19 cellular contexts compared by ENCODE assay signal in the genomic region with DNA sequence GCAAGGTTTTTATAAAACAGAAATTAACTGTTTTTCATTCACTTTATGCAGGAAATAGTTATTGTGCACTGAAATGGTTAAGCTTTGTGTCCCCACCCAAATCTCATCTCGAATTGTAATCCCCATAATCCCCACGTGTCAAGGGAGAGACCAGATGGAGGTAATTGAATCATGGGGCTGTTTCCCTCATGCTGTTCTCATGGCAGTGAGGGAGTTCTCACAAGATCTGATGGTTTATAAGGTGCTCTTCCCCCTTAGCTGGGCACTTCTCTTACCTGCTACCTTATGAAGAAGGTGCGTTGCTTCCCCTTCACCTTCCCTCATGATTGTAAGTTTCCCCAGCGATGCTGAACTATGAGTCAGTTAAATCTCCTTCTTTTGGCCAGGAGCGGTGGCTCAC.
DNase-seq lines count a peak whose midpoint lies in the region; ATAC-seq, FAIRE-seq and TF ChIP-seq lines count a peak whose summit lies in the region.
"Had no signal": no experiment of that assay in that cellular context is flagged by ENCODE, and none has a peak within 500 bp of the region (broad histone marks: within the 10 kb centered on the region; RNA-seq: fewer than 3 reads in every experiment).

No MANE protein-coding gene starts in this region.

- peak; percentile 14 for FAIRE-seq in GM12892 (lab: Jason Lieb, UNC)
- FAIRE-seq: GM19239, H54 had no signal

- H3K9me3 ChIP-seq in ovary (no peaks in the 10 kb centered on the region), body of pancreas (no peaks in the 10 kb centered on the region)
- H3K9me3 ChIP-seq: BLaER1, Caco-2, HAP-1 had no signal

- no peak for TF ChIP-seq CTCF in dorsolateral prefrontal cortex (IDR thresholded peaks at IDR 0.05 in 54 of 56, conservative IDR thresholded peaks at IDR 0.05 in 2 of 56; ENCODE audit: low read depth in 1 of 56, partially characterized antibody in 56 of 56)
- no peak for TF ChIP-seq CTCF in ovary (IDR thresholded peaks at IDR 0.05)
- no peak for TF ChIP-seq CTCF in body of pancreas (IDR thresholded peaks at IDR 0.05)

- no peak for ATAC-seq in body of pancreas
- ATAC-seq: CD8-positive, alpha-beta T cell; GM23338 had no signal

- no peak overlapping the region for H2BK120ac ChIP-seq in mesendoderm (ENCODE audit: low read depth, low read length)

- H3K27ac ChIP-seq in dorsolateral prefrontal cortex (peak overlapping the region in 41 of 59 donors; percentile 2 to 94 (median 71)), mesendoderm (ENCODE audit: low read depth, low read length) (no peak overlapping the region), ovary (no peak overlapping the region), body of pancreas (no peak overlapping the region)
- H3K27ac ChIP-seq: BLaER1, C4-2B had no signal

- intact Hi-C loops in dorsolateral prefrontal cortex (cut with DNase I) = no loop called here
- intact Hi-C loops in ovary (cut with DNase I) = no loop called here
- intact Hi-C loops in body of pancreas (cut with DNase I) = no loop called here

- no peak overlapping the region for H3K4ac ChIP-seq in mesendoderm (ENCODE audit: low read depth, low read length)

- H3K4me2 ChIP-seq in mesendoderm (ENCODE audit: low read length) = no peak overlapping the region
- H3K4me2 ChIP-seq: BLaER1, GM23338 had no signal

- H3K79me1 ChIP-seq in mesendoderm (ENCODE audit: low read length) = no peaks in the 10 kb centered on the region

- TF ChIP-seq POLR2A in GM12892 (IDR thresholded peaks at IDR 0.05; ENCODE audit: low read depth, low read length) (no peak), ovary (IDR thresholded peaks at IDR 0.05) (no peak), body of pancreas (IDR thresholded peaks at IDR 0.05) (no peak)

- no peaks in the 10 kb centered on the region for H3K36me3 ChIP-seq in mesendoderm (ENCODE audit: control insufficient read depth, insufficient read depth, low read length)
- no peaks in the 10 kb centered on the region for H3K36me3 ChIP-seq in ovary
- no peaks in the 10 kb centered on the region for H3K36me3 ChIP-seq in body of pancreas (replicated peaks in 1 of 2; ENCODE audit: insufficient read depth in 1 of 2, low read depth in 2 of 2)
- H3K36me3 ChIP-seq: BLaER1, HAP-1 had no signal

- H3K4me3 ChIP-seq in dorsolateral prefrontal cortex = no peak overlapping the region
- no peak overlapping the region for H3K4me3 ChIP-seq in mesendoderm (ENCODE audit: low read length)
- H3K4me3 ChIP-seq in ovary = no peak overlapping the region
- H3K4me3 ChIP-seq in body of pancreas = no peak overlapping the region
- H3K4me3 ChIP-seq: BLaER1, GM23338, HAP-1 had no signal

- H3K4me1 ChIP-seq in mesendoderm (ENCODE audit: control insufficient read depth, low read depth, low read length) (no peaks in the 10 kb centered on the region), ovary (ENCODE audit: insufficient read depth) (no peaks in the 10 kb centered on the region), body of pancreas (peaks cover 7% of the 10 kb centered on the region)
- H3K4me1 ChIP-seq: BLaER1, Caco-2, HAP-1 had no signal

- no peak overlapping the region for H4K5ac ChIP-seq in mesendoderm (ENCODE audit: low read length)

- H3K27me3 ChIP-seq in dorsolateral prefrontal cortex = no peaks in the 10 kb centered on the region
- H3K27me3 ChIP-seq in mesendoderm (ENCODE audit: insufficient read depth, low read length, poor library complexity) = no peaks in the 10 kb centered on the region
- no peaks in the 10 kb centered on the region for H3K27me3 ChIP-seq in ovary
- no peaks in the 10 kb centered on the region for H3K27me3 ChIP-seq in body of pancreas
- H3K27me3 ChIP-seq: BLaER1 had no signal

- H3K23ac ChIP-seq in mesendoderm (ENCODE audit: low read length) = no peak overlapping the region

- H2AK5ac ChIP-seq in mesendoderm (ENCODE audit: low read length) = no peak overlapping the region

- no peak overlapping the region for H3K18ac ChIP-seq in mesendoderm (ENCODE audit: low read length)

- H4K8ac ChIP-seq in mesendoderm (ENCODE audit: low read depth, low read length) = no peak overlapping the region

- H3K79me2 ChIP-seq in mesendoderm (ENCODE audit: control insufficient read depth, insufficient read depth, low read length) = no peaks in the 10 kb centered on the region

- no peak overlapping the region for H3K9ac ChIP-seq in mesendoderm (ENCODE audit: low read length)
- H3K9ac ChIP-seq: BLaER1 had no signal

- no peak overlapping the region for H2BK5ac ChIP-seq in mesendoderm (ENCODE audit: low read length)

- TF ChIP-seq EP300 in ovary (IDR thresholded peaks at IDR 0.05) = no peak

- H3K56ac ChIP-seq in mesendoderm (ENCODE audit: low read length) = no peak overlapping the region

- no CpG with 5 or more reads among the region's 5 CpGs for WGBS in mesendoderm (ENCODE audit: extremely low coverage, insufficient coverage, low lambda C conversion rate)
- WGBS in ovary, 3 donors = 85 to 87% (median 86%) methylated on average over 5 of the region's 5 CpGs
- 88 to 98% methylated on average over 5 of the region's 5 CpGs for WGBS in body of pancreas, 2 donors

- DNase-seq in GM12892 (ENCODE audit: insufficient read length) = no peak
- peak; percentile 33 for DNase-seq in NCI-H69 (lab: John Stamatoyannopoulos, UW)
- no peak for DNase-seq in dorsolateral prefrontal cortex
- DNase-seq in mesendoderm = peak; percentile 12
- no peak for DNase-seq in ovary
- no peak for DNase-seq in body of pancreas
- DNase-seq in germinal center (ENCODE audit: low spot score) = no peak
- no peak for DNase-seq in amniotic stem cell (lab: John Stamatoyannopoulos, UW)
- DNase-seq: Caco-2; CD4-positive, CD25-positive, alpha-beta regulatory T cell; CD8-positive, alpha-beta T cell; DMS153; DND-41 had no signal

- no peak overlapping the region for H2BK15ac ChIP-seq in mesendoderm (replicated peaks; ENCODE audit: low read depth)

Comparison
In these comparisons a context has a peak if more than half of its experiments do, and no peak if none do; other contexts are left out.
1. DNase-seq: peak in NCI-H69 (single experiment) and mesendoderm (single experiment); none in GM12892 (single experiment), dorsolateral prefrontal cortex (0 of 10), ovary (0 of 5), body of pancreas (0 of 4), germinal center (single experiment) and amniotic stem cell (single experiment).
2. H3K27ac ChIP-seq: peak in dorsolateral prefrontal cortex (41 of 59); none in mesendoderm (single experiment), ovary (0 of 2) and body of pancreas (0 of 4).